Comparison of ENCODE assay signal across 8 cellular contexts in genomic region chr12:47207829-47208248, GRCh38.
DNase-seq lines count a peak whose midpoint lies in the region; ATAC-seq and TF ChIP-seq lines count a peak whose summit lies in the region.

No MANE protein-coding gene starts in this region.

- peaks cover 39% of the 10 kb centered on the region for H3K36me3 ChIP-seq in effector memory CD4-positive, alpha-beta T cell (ENCODE audit: control insufficient read depth, insufficient read depth, low read length)
- no peaks in the 10 kb centered on the region for H3K36me3 ChIP-seq in HAP-1 (replicated peaks)

- DNase-seq in GM10248 (ENCODE audit: extremely low spot score) (peak; percentile 52), HT-29 (ENCODE audit: low spot score) (peak; percentile 26), AG08395 (ENCODE audit: low spot score) (no peak), HAP-1 (ENCODE audit: low spot score in 2 of 2) (no peak), foreskin keratinocyte (no peak), NCI-H1105 treated with DMSO at 0.1 percent for 48 hours (lab: John Stamatoyannopoulos, UW) (no peak)
- DNase-seq in effector memory CD4-positive, alpha-beta T cell, result no peak

- no peaks in the 10 kb centered on the region for H3K27me3 ChIP-seq in effector memory CD4-positive, alpha-beta T cell (replicated peaks; ENCODE audit: control insufficient read depth, insufficient read depth, low read length, poor library complexity, severe bottlenecking)
- H3K27me3 ChIP-seq in HAP-1 (ENCODE audit: low read depth) (no peaks in the 10 kb centered on the region), foreskin keratinocyte (no peaks in the 10 kb centered on the region)

- CTCF ChIA-PET in GM10248 (lab: Yijun Ruan, JAX), result interaction anchor here (0.9 to 2.1 kb wide), 10 partner anchors 10 to 207 kb away, joined by 3 to 20 read pairs (median 4); no protein-coding TSS in a partner anchor

- H3K4me1 ChIP-seq in effector memory CD4-positive, alpha-beta T cell (ENCODE audit: control insufficient read depth, insufficient read depth, low read length, poor library complexity, severe bottlenecking), result peaks cover 50% of the 10 kb centered on the region
- H3K4me1 ChIP-seq in HAP-1, result no peaks in the 10 kb centered on the region
- H3K4me1 ChIP-seq in foreskin keratinocyte, result peaks cover 8% of the 10 kb centered on the region

- TF ChIP-seq CTCF in GM10248 (IDR thresholded peaks at IDR 0.05; ENCODE audit: control extremely low read depth, extremely low read depth, low read depth, missing control alignments), result no peak
- no peak for TF ChIP-seq CTCF in foreskin keratinocyte (conservative IDR thresholded peaks at IDR 0.05)

- ATAC-seq in GM21526 (IDR thresholded peaks at IDR 0.05; ENCODE audit: low FRiP score, unreplicated experiment) (peak; percentile 79), foreskin keratinocyte (no peak)

- H3K27ac ChIP-seq in effector memory CD4-positive, alpha-beta T cell (ENCODE audit: insufficient read depth, low read length, poor library complexity, severe bottlenecking), result peak overlapping the region; percentile 69
- no peak overlapping the region for H3K27ac ChIP-seq in foreskin keratinocyte

- no peaks in the 10 kb centered on the region for H3K9me3 ChIP-seq in effector memory CD4-positive, alpha-beta T cell (ENCODE audit: control insufficient read depth, low read length)
- H3K9me3 ChIP-seq in HAP-1, result no peaks in the 10 kb centered on the region; the same call in 1 of the 2 replicates

- in situ Hi-C loops in HAP-1 (cut with MboI; ENCODE audit: low sequenced_read_pairs), result no loop called here

- POLR2A ChIA-PET in GM10248 (lab: Yijun Ruan, JAX), result no interaction called here

- peak overlapping the region; percentile 0 for H3K4me3 ChIP-seq in effector memory CD4-positive, alpha-beta T cell (ENCODE audit: insufficient read depth, low read depth, low read length, poor library complexity, severe bottlenecking)
- H3K4me3 ChIP-seq in HAP-1, result no peak overlapping the region

Comparison
In these comparisons a context has a peak if more than half of its experiments do, and no peak if none do; other contexts are left out.
1. DNase-seq: peak in GM10248 (single experiment) and HT-29 (single experiment); none in effector memory CD4-positive, alpha-beta T cell (0 of 3), AG08395 (single experiment), HAP-1 (0 of 2), foreskin keratinocyte (0 of 2) and NCI-H1105 treated with DMSO at 0.1 percent for 48 hours (single experiment).